In genomic region chr3:187714404-187714979, GRCh38 we compare ENCODE assay signal across 8 cellular contexts. TPM values are rescaled to one million over a fixed set of nuclear protein-coding genes. Genes with fewer than 3 reads are reported as not detected.
DNase-seq lines count a peak whose midpoint lies in the region; ATAC-seq and TF ChIP-seq lines count a peak whose summit lies in the region.

No MANE protein-coding gene starts in this region.

- H3K4me1 Mint-ChIP-seq in mesothelial cell of epicardium: no peaks in the 10 kb centered on the region

- no peaks in the 10 kb centered on the region for H3K36me3 Mint-ChIP-seq in mesothelial cell of epicardium

- no peak overlapping the region for H3K27ac ChIP-seq in HL-60 (replicated peaks)

- no peak overlapping the region for H3K4me3 Mint-ChIP-seq in mesothelial cell of epicardium

- peaks cover 4% of the 10 kb centered on the region for H3K27me3 Mint-ChIP-seq in mesothelial cell of epicardium (ENCODE audit: low read depth)

- DNase-seq in COLO829 (ENCODE audit: low spot score): peak; percentile 95
- peak; percentile 35 to 74 for DNase-seq in HL-60 (ENCODE audit: low read depth in 1 of 2, low spot score in 1 of 2)
- DNase-seq in NCI-H774 (lab: John Stamatoyannopoulos, UW): peak; percentile 86
- DNase-seq in activated CD4-positive, alpha-beta T cell treated with anti-CD3 and anti-CD28 coated beads, Interleukin-2, amount 50 U/mL, for 4 hours: peak; percentile 58 to 71
- peak; percentile 44 for DNase-seq in effector CD8-positive, alpha-beta T cell (lab: John Stamatoyannopoulos, UW)
- DNase-seq in mesothelial cell of epicardium (ENCODE audit: low spot score in 2 of 2, unreplicated experiment in 2 of 2): peak in 1 of 2 experiments; percentile 78
- peak; percentile 44 to 45 for DNase-seq in stimulated activated CD8-positive, alpha-beta memory T cell treated with anti-CD3 and anti-CD28 coated beads, Interleukin-7, amount 100 ng/mL, for 1 hour (ENCODE audit: low read depth in 2 of 2)

- peak; percentile 92 for ATAC-seq in GM19467 (IDR thresholded peaks at IDR 0.05; ENCODE audit: unreplicated experiment)

- TF ChIP-seq CTCF in HL-60 (IDR thresholded peaks at IDR 0.05; ENCODE audit: insufficient read depth, low read length) (peak; percentile 96), mesothelial cell of epicardium (IDR thresholded peaks at IDR 0.05; ENCODE audit: unreplicated experiment) (peak; percentile 82)

- no peak overlapping the region for H3K27ac Mint-ChIP-seq in mesothelial cell of epicardium

- H3K9me3 Mint-ChIP-seq in mesothelial cell of epicardium: no peaks in the 10 kb centered on the region

- no peak overlapping the region for H3K4me3 ChIP-seq in HL-60 (replicated peaks; ENCODE audit: insufficient read depth, low read length)

- no peaks in the 10 kb centered on the region for H3K27me3 ChIP-seq in HL-60 (ENCODE audit: insufficient read depth, poor library complexity, severe bottlenecking)

RNA-seq across cellular contexts. Expression of gene RTP2, which starts 12.1 kb away (rescaled TPM):
- not detected in 3 replicates for total RNA-seq in mesothelial cell of epicardium

RNA-seq across cellular contexts. Expression of gene BCL6, which starts 30.8 kb away (rescaled TPM):
- total RNA-seq in mesothelial cell of epicardium: 29.2 to 32.7 TPM (median 30.6 TPM) in 3 replicates

RNA-seq across cellular contexts. Expression of gene SST, which starts 44.3 kb away (rescaled TPM):
- 5.6 to 10.8 TPM (median 7.3 TPM) in 3 replicates for total RNA-seq in mesothelial cell of epicardium
